Comparison of ENCODE assay signal across 20 cellular contexts in genomic region chr2:14743883-14744282, GRCh38.
DNase-seq lines count a peak whose midpoint lies in the region; ATAC-seq, FAIRE-seq and TF ChIP-seq lines count a peak whose summit lies in the region.
"Had no signal": no experiment of that assay in that cellular context is flagged by ENCODE, and none has a peak within 500 bp of the region (broad histone marks: within the 10 kb centered on the region; RNA-seq: fewer than 3 reads in every experiment).

No MANE protein-coding gene starts in this region.

- FAIRE-seq in bronchial epithelial cell (lab: Jason Lieb, UNC) = no peak
- FAIRE-seq: G401.6, GM12892, H54 had no signal

- peaks cover 5% of the 10 kb centered on the region for H3K9me3 Mint-ChIP-seq in activated naive CD4-positive, alpha-beta T cell treated with anti-CD3 and anti-CD28 coated beads, Interleukin-2, amount 10 ng/mL, durations not matched to agents 7 days and 5 days
- peaks cover 0 to 9% (median 3%) of the 10 kb centered on the region in 7 donors for H3K9me3 Mint-ChIP-seq in CD14-positive monocyte
- H3K9me3 Mint-ChIP-seq: CD8-positive, alpha-beta T cell had no signal

- no peak overlapping the region for H3K4me2 ChIP-seq in trophoblast cell (ENCODE audit: low read length)

- H3K79me1 ChIP-seq in trophoblast cell (ENCODE audit: low read length) = no peaks in the 10 kb centered on the region

- H3K36me3 Mint-ChIP-seq in activated naive CD4-positive, alpha-beta T cell treated with anti-CD3 and anti-CD28 coated beads, Interleukin-2, amount 10 ng/mL, durations not matched to agents 7 days and 5 days = no peaks in the 10 kb centered on the region
- no peaks in the 10 kb centered on the region for H3K36me3 Mint-ChIP-seq in CD14-positive monocyte
- H3K36me3 Mint-ChIP-seq: CD4-positive, CD25-positive, alpha-beta regulatory T cell; CD8-positive, alpha-beta T cell had no signal

- no peaks in the 10 kb centered on the region for H3K79me2 ChIP-seq in trophoblast cell (ENCODE audit: control insufficient read depth, insufficient read depth, low read length, poor library complexity)

- WGBS in trophoblast cell (ENCODE audit: extremely low coverage, insufficient coverage, insufficient read length) = no CpG with 5 or more reads among the region's 1 CpG

- no peaks in the 10 kb centered on the region for H3K4me1 Mint-ChIP-seq in activated naive CD4-positive, alpha-beta T cell treated with anti-CD3 and anti-CD28 coated beads, Interleukin-2, amount 10 ng/mL, durations not matched to agents 7 days and 5 days
- H3K4me1 Mint-ChIP-seq in CD14-positive monocyte = no peaks in the 10 kb centered on the region
- H3K4me1 Mint-ChIP-seq: CD4-positive, CD25-positive, alpha-beta regulatory T cell had no signal

- no peak overlapping the region for H4K12ac ChIP-seq in trophoblast cell (ENCODE audit: low read depth, low read length)

- intact Hi-C loops in CD14-positive monocyte (cut with micrococcal nuclease) = no loop called here

- H3K9me3 ChIP-seq in trophoblast cell (ENCODE audit: insufficient read depth, low read depth, low read length) = peaks cover 10% of the 10 kb centered on the region
- H3K9me3 ChIP-seq: Caco-2, HAP-1 had no signal

- no peak overlapping the region for H2AFZ ChIP-seq in trophoblast cell (ENCODE audit: insufficient read depth, low read length, poor library complexity)

- POLR2A ChIA-PET in RWPE1 (lab: Yijun Ruan, JAX; ENCODE audit: low non-redundant PET) = no interaction called here

- H3K4ac ChIP-seq in trophoblast cell (ENCODE audit: low read depth, low read length) = no peak overlapping the region

- no peak overlapping the region for H2AK5ac ChIP-seq in trophoblast cell (ENCODE audit: low read length)

- H3K27me3 Mint-ChIP-seq in activated naive CD4-positive, alpha-beta T cell treated with anti-CD3 and anti-CD28 coated beads, Interleukin-2, amount 10 ng/mL, durations not matched to agents 7 days and 5 days = no peaks in the 10 kb centered on the region
- peaks cover 0 to 2% (median 0%) of the 10 kb centered on the region in 3 donors for H3K27me3 Mint-ChIP-seq in CD14-positive monocyte (ENCODE audit: low read depth in 3 of 3)
- H3K27me3 Mint-ChIP-seq: CD4-positive, CD25-positive, alpha-beta regulatory T cell had no signal

- peak; percentile 80 for ATAC-seq in foreskin keratinocyte
- ATAC-seq: CD8-positive, alpha-beta T cell had no signal

- H3K4me3 Mint-ChIP-seq in activated naive CD4-positive, alpha-beta T cell treated with anti-CD3 and anti-CD28 coated beads, Interleukin-2, amount 10 ng/mL, durations not matched to agents 7 days and 5 days = no peak overlapping the region
- H3K4me3 Mint-ChIP-seq in CD14-positive monocyte = no peak overlapping the region
- H3K4me3 Mint-ChIP-seq: CD4-positive, CD25-positive, alpha-beta regulatory T cell; CD8-positive, alpha-beta T cell; HFFc6 had no signal

- H3K27ac Mint-ChIP-seq in activated naive CD4-positive, alpha-beta T cell treated with anti-CD3 and anti-CD28 coated beads, Interleukin-2, amount 10 ng/mL, durations not matched to agents 7 days and 5 days = no peak overlapping the region
- no peak overlapping the region for H3K27ac Mint-ChIP-seq in CD14-positive monocyte
- H3K27ac Mint-ChIP-seq: CD4-positive, CD25-positive, alpha-beta regulatory T cell; CD8-positive, alpha-beta T cell; HFFc6 had no signal

- H3K4me3 ChIP-seq in bronchial epithelial cell (ENCODE audit: low read depth, low read length) (no peak overlapping the region), trophoblast cell (ENCODE audit: low read depth, low read length) (no peak overlapping the region)
- H3K4me3 ChIP-seq: HAP-1 had no signal

- CTCF ChIA-PET in RWPE1 (lab: Yijun Ruan, JAX) = no interaction called here
- CTCF ChIA-PET in activated naive CD4-positive, alpha-beta T cell treated with anti-CD3 and anti-CD28 coated beads, Interleukin-2, amount 10 ng/mL, durations not matched to agents 7 days and 5 days (lab: Charles Lee) = no interaction called here

- H3K14ac ChIP-seq in trophoblast cell (ENCODE audit: low read length) = no peak overlapping the region

- no peak overlapping the region for H3K9ac ChIP-seq in trophoblast cell (ENCODE audit: low read length)

- H3K27ac ChIP-seq in RWPE1 (no peak overlapping the region), foreskin keratinocyte (no peak overlapping the region), trophoblast cell (ENCODE audit: low read depth, low read length) (no peak overlapping the region)

- H3K18ac ChIP-seq in trophoblast cell (ENCODE audit: low read length) = no peak overlapping the region

- H4K91ac ChIP-seq in trophoblast cell (ENCODE audit: low read depth, low read length) = no peak overlapping the region

- no peak for TF ChIP-seq CTCF in RWPE1 (conservative IDR thresholded peaks at IDR 0.05; ENCODE audit: low read depth)
- TF ChIP-seq CTCF in bronchial epithelial cell (IDR thresholded peaks at IDR 0.05; ENCODE audit: insufficient read depth, low read length, severe bottlenecking) = no peak
- TF ChIP-seq CTCF in foreskin keratinocyte (conservative IDR thresholded peaks at IDR 0.05) = no peak
- no peak for TF ChIP-seq CTCF in CD14-positive monocyte (IDR thresholded peaks at IDR 0.05)

- no peak overlapping the region for H4K8ac ChIP-seq in trophoblast cell (ENCODE audit: low read depth, low read length)

- no peak overlapping the region for H2BK5ac ChIP-seq in trophoblast cell (ENCODE audit: low read depth, low read length, poor library complexity)

- H3K27me3 ChIP-seq in bronchial epithelial cell (ENCODE audit: control insufficient read depth, insufficient read depth, low read length) = no peaks in the 10 kb centered on the region
- no peaks in the 10 kb centered on the region for H3K27me3 ChIP-seq in foreskin keratinocyte
- H3K27me3 ChIP-seq in trophoblast cell (ENCODE audit: insufficient read depth, low read length) = no peaks in the 10 kb centered on the region

- no peaks in the 10 kb centered on the region for H3K36me3 ChIP-seq in bronchial epithelial cell (ENCODE audit: control insufficient read depth, insufficient read depth, low read length)
- H3K36me3 ChIP-seq in trophoblast cell (ENCODE audit: control insufficient read depth in 1 of 2, insufficient read depth in 2 of 2, low read length in 2 of 2) = no peaks in the 10 kb centered on the region
- H3K36me3 ChIP-seq: HAP-1 had no signal

- H3K4me1 ChIP-seq in foreskin keratinocyte = peaks cover 9% of the 10 kb centered on the region
- H3K4me1 ChIP-seq in trophoblast cell (ENCODE audit: control insufficient read depth in 1 of 2, insufficient read depth in 2 of 2, low read length in 2 of 2) = peaks cover 2 to 4% of the 10 kb centered on the region in 2 experiments
- H3K4me1 ChIP-seq: Caco-2, HAP-1 had no signal

- H2BK120ac ChIP-seq in trophoblast cell (ENCODE audit: insufficient read depth, low read length, poor library complexity) = no peak overlapping the region

- no peak overlapping the region for H2BK12ac ChIP-seq in trophoblast cell (ENCODE audit: low read length)

- no peak overlapping the region for H3K23ac ChIP-seq in trophoblast cell (ENCODE audit: low read length)

- DNase-seq in RWPE1 (ENCODE audit: low spot score) (peak; percentile 34), bronchial epithelial cell (ENCODE audit: low read depth) (peak; percentile 47), foreskin keratinocyte (peak in 1 of 2 donors; percentile 79), trophoblast cell (peak; percentile 58 to 79), NCI-H1694 (lab: John Stamatoyannopoulos, UW) (no peak), CD14-positive monocyte (ENCODE audit: low spot score) (no peak)
- DNase-seq in activated CD8-positive, alpha-beta memory T cell treated with anti-CD3 and anti-CD28 coated beads for 24 hours = no peak
- no peak for DNase-seq in activated naive CD4-positive, alpha-beta T cell treated with anti-CD3 and anti-CD28 coated beads, Interleukin-2, amount 10 ng/mL, durations not matched to agents 7 days and 5 days
- DNase-seq: C1 segment of cervical spinal cord; Caco-2; CD4-positive, CD25-positive, alpha-beta regulatory T cell; CD8-positive, alpha-beta T cell; DMS153; DND-41; GOT3; HFFc6 had no signal

Comparison
In these comparisons a context has a peak if more than half of its experiments do, and no peak if none do; other contexts are left out.
1. DNase-seq: peak in RWPE1 (single experiment), bronchial epithelial cell (single experiment) and trophoblast cell (2 of 2); none in activated CD8-positive, alpha-beta memory T cell treated with anti-CD3 and anti-CD28 coated beads for 24 hours (single experiment), NCI-H1694 (single experiment), activated naive CD4-positive, alpha-beta T cell treated with anti-CD3 and anti-CD28 coated beads, Interleukin-2, amount 10 ng/mL, durations not matched to agents 7 days and 5 days (single experiment) and CD14-positive monocyte (single experiment).